In genomic region chr12:86170051-86170450, GRCh38 we compare ENCODE assay signal across 13 cellular contexts.
DNase-seq lines count a peak whose midpoint lies in the region; TF ChIP-seq lines count a peak whose summit lies in the region.
"Had no signal": no experiment of that assay in that cellular context is flagged by ENCODE, and none has a peak within 500 bp of the region (broad histone marks: within the 10 kb centered on the region; RNA-seq: fewer than 3 reads in every experiment).

No MANE protein-coding gene starts in this region.

- no peaks in the 10 kb centered on the region for H3K4me1 ChIP-seq in osteoblast (ENCODE audit: insufficient read depth, low read length)
- H3K4me1 ChIP-seq in tibial nerve: no peaks in the 10 kb centered on the region
- no peaks in the 10 kb centered on the region for H3K4me1 ChIP-seq in MM.1S (ENCODE audit: low read length)
- H3K4me1 ChIP-seq: A549 had no signal

- H3K4me3 ChIP-seq in fibroblast of villous mesenchyme (ENCODE audit: low read depth, low read length): no peak overlapping the region
- H3K4me3 ChIP-seq in osteoblast (ENCODE audit: insufficient read depth, low read length): no peak overlapping the region
- H3K4me3 ChIP-seq in tibial nerve: no peak overlapping the region
- H3K4me3 ChIP-seq in MM.1S (ENCODE audit: low read length): no peak overlapping the region
- H3K4me3 ChIP-seq: A549 had no signal

- H4K20me1 ChIP-seq in osteoblast (ENCODE audit: insufficient read depth, low read length) (no peaks in the 10 kb centered on the region), MM.1S (ENCODE audit: insufficient read depth, low read length) (no peaks in the 10 kb centered on the region)

- DNase-seq in amniotic epithelial cell (ENCODE audit: low read depth) (peak; percentile 68), fibroblast of villous mesenchyme (ENCODE audit: low read depth) (peak; percentile 52), osteoblast (ENCODE audit: insufficient read length, low spot score, missing footprints) (peak; percentile 64), substantia nigra (lab: John Stamatoyannopoulos, UW) (no peak), erythroblast (lab: John Stamatoyannopoulos, UW) (no peak), tibial nerve (ENCODE audit: low spot score in 2 of 2) (no peak), MM.1S (no peak)
- DNase-seq: CD8-positive, alpha-beta T cell; COR-L47; DND-41; GDM1; IMR-90 had no signal

- H3K27ac ChIP-seq in osteoblast (ENCODE audit: low read depth, low read length) (no peak overlapping the region), substantia nigra (ENCODE audit: low read depth, low read length, poor library complexity, severe bottlenecking) (no peak overlapping the region), tibial nerve (no peak overlapping the region), MM.1S (ENCODE audit: low read length) (no peak overlapping the region)
- H3K27ac ChIP-seq: A549 had no signal

- TF ChIP-seq CTCF in fibroblast of villous mesenchyme (IDR thresholded peaks at IDR 0.05; ENCODE audit: insufficient read depth, low read depth, low read length) (no peak), osteoblast (IDR thresholded peaks at IDR 0.05; ENCODE audit: extremely low read depth, low read depth, low read length) (no peak), tibial nerve (IDR thresholded peaks at IDR 0.05) (no peak), MM.1S (IDR thresholded peaks at IDR 0.05; ENCODE audit: low read length) (no peak)

- H2AFZ ChIP-seq in osteoblast (ENCODE audit: low read length): no peak overlapping the region
- no peak overlapping the region for H2AFZ ChIP-seq in MM.1S (ENCODE audit: low read length)

- TF ChIP-seq POLR2A in erythroblast (IDR thresholded peaks at IDR 0.05; ENCODE audit: low read length) (no peak), tibial nerve (IDR thresholded peaks at IDR 0.05) (no peak)

- no peaks in the 10 kb centered on the region for H3F3A ChIP-seq in MM.1S (ENCODE audit: insufficient read depth, low read length)

- no peak overlapping the region for H3K9ac ChIP-seq in MM.1S (ENCODE audit: low read length)

- H3K4me2 ChIP-seq in osteoblast (ENCODE audit: insufficient read depth, low read length): no peak overlapping the region
- no peak overlapping the region for H3K4me2 ChIP-seq in MM.1S (ENCODE audit: low read depth, low read length)
- H3K4me2 ChIP-seq: A549 had no signal

- WGBS in tibial nerve, 2 donors: 65 to 72% methylated on average over 1 of the region's 1 CpG

- H3K9me2 ChIP-seq in MM.1S (replicated peaks; ENCODE audit: insufficient read depth, low read length): no peaks in the 10 kb centered on the region

- no peaks in the 10 kb centered on the region for H3K36me3 ChIP-seq in osteoblast (ENCODE audit: insufficient read depth, low read length)
- H3K36me3 ChIP-seq in tibial nerve: no peaks in the 10 kb centered on the region
- no peaks in the 10 kb centered on the region for H3K36me3 ChIP-seq in MM.1S (replicated peaks; ENCODE audit: insufficient read depth, low read length)

- TF ChIP-seq EP300 in tibial nerve (IDR thresholded peaks at IDR 0.05): no peak

- no peaks in the 10 kb centered on the region for H3K27me3 ChIP-seq in osteoblast (ENCODE audit: insufficient read depth, low read length)
- no peaks in the 10 kb centered on the region for H3K27me3 ChIP-seq in tibial nerve
- H3K27me3 ChIP-seq in MM.1S (replicated peaks; ENCODE audit: insufficient read depth, low read length): no peaks in the 10 kb centered on the region

- H3K79me2 ChIP-seq in osteoblast (ENCODE audit: insufficient read depth, low read length) (no peaks in the 10 kb centered on the region), MM.1S (ENCODE audit: low read length) (no peaks in the 10 kb centered on the region)

- no peaks in the 10 kb centered on the region for H3K9me3 ChIP-seq in osteoblast (ENCODE audit: low read depth, low read length)
- H3K9me3 ChIP-seq in tibial nerve: no peaks in the 10 kb centered on the region
- H3K9me3 ChIP-seq in MM.1S (replicated peaks; ENCODE audit: insufficient read depth, low read length): no peaks in the 10 kb centered on the region
- H3K9me3 ChIP-seq: A549 had no signal

Comparison
In these comparisons a context has a peak if more than half of its experiments do, and no peak if none do; other contexts are left out.
1. DNase-seq: peak in amniotic epithelial cell (single experiment), fibroblast of villous mesenchyme (single experiment) and osteoblast (single experiment); none in substantia nigra (0 of 49), erythroblast (0 of 2), tibial nerve (0 of 2) and MM.1S (single experiment).